Comparison of ENCODE assay signal across 15 cellular contexts in genomic region chr18:45517181-45517741, GRCh38.
DNase-seq lines count a peak whose midpoint lies in the region; ATAC-seq, FAIRE-seq and TF ChIP-seq lines count a peak whose summit lies in the region.
"Had no signal": no experiment of that assay in that cellular context is flagged by ENCODE, and none has a peak within 500 bp of the region (broad histone marks: within the 10 kb centered on the region; RNA-seq: fewer than 3 reads in every experiment).

No MANE protein-coding gene starts in this region.

- POLR2A ChIA-PET in CD4-positive, alpha-beta memory T cell (lab: Charles Lee; ENCODE audit: partially characterized antibody): no interaction called here

- CTCF ChIA-PET in CD4-positive, alpha-beta memory T cell (lab: Charles Lee; ENCODE audit: partially characterized antibody): no interaction called here

- peak; percentile 82 for DNase-seq in ELF-1 (ENCODE audit: low read depth, low spot score)
- peak; percentile 88 for DNase-seq in choroid plexus epithelial cell (ENCODE audit: low read depth)
- DNase-seq in small intestine: peak; percentile 24
- no peak for DNase-seq in CD4-positive, alpha-beta memory T cell
- DNase-seq in HUDEP-2 (lab: John Stamatoyannopoulos, UW; ENCODE audit: unreplicated experiment in 76 of 76): no peak
- no peak for DNase-seq in SHP77 (lab: John Stamatoyannopoulos, UW)
- DNase-seq: activated CD4-positive, alpha-beta T cell treated with anti-CD3 and anti-CD28 coated beads, Interleukin-2, amount 10 ng/mL, durations not matched to agents 7 days and 5 days; foreskin melanocyte; NCI-H1105 treated with DMSO at 0.1 percent for 48 hours had no signal

- TF ChIP-seq CTCF in choroid plexus epithelial cell (conservative IDR thresholded peaks at IDR 0.05; ENCODE audit: low read depth, low read length): no peak

- H3K36me3 Mint-ChIP-seq in CD4-positive, alpha-beta memory T cell: no peaks in the 10 kb centered on the region
- H3K36me3 Mint-ChIP-seq: memory B cell had no signal

- no peak overlapping the region for H3K4me3 Mint-ChIP-seq in CD4-positive, alpha-beta memory T cell
- H3K4me3 Mint-ChIP-seq: activated CD4-positive, alpha-beta T cell treated with anti-CD3 and anti-CD28 coated beads, Interleukin-2, amount 10 ng/mL, durations not matched to agents 7 days and 5 days; activated T-helper 17 cell treated with anti-CD3 and anti-CD28 coated beads, Interleukin-2, amount 50 U/mL, for 72 hours; central memory CD8-positive, alpha-beta T cell; memory B cell had no signal

- H3K4me1 ChIP-seq in small intestine (ENCODE audit: control insufficient read depth in 2 of 2, insufficient read depth in 1 of 2, low read depth in 1 of 2, low read length in 1 of 2): peaks cover 0 to 12% of the 10 kb centered on the region in 2 donors
- H3K4me1 ChIP-seq in CD4-positive, alpha-beta memory T cell (ENCODE audit: insufficient read depth, low read length): no peaks in the 10 kb centered on the region
- H3K4me1 ChIP-seq: BLaER1 treated with 17β-estradiol and CSF1 and Interleukin-3, amounts not matched to agents 10 nM and 100 nM had no signal

- intact Hi-C loops in CD4-positive, alpha-beta memory T cell (cut with micrococcal nuclease): no loop called here

- no peaks in the 10 kb centered on the region for H3K9me3 ChIP-seq in small intestine (ENCODE audit: control insufficient read depth, low read depth)
- H3K9me3 ChIP-seq in CD4-positive, alpha-beta memory T cell (ENCODE audit: control insufficient read depth in 1 of 2, low read length in 2 of 2): no peaks in the 10 kb centered on the region

- H3K4me1 Mint-ChIP-seq in CD4-positive, alpha-beta memory T cell: no peaks in the 10 kb centered on the region
- H3K4me1 Mint-ChIP-seq: activated CD4-positive, alpha-beta T cell treated with anti-CD3 and anti-CD28 coated beads, Interleukin-2, amount 10 ng/mL, durations not matched to agents 7 days and 5 days; activated T-helper 17 cell treated with anti-CD3 and anti-CD28 coated beads, Interleukin-2, amount 50 U/mL, for 72 hours; central memory CD8-positive, alpha-beta T cell; memory B cell had no signal

- H3K27me3 Mint-ChIP-seq in CD4-positive, alpha-beta memory T cell: peaks cover 1 to 2% of the 10 kb centered on the region in 2 donors
- H3K27me3 Mint-ChIP-seq: activated CD4-positive, alpha-beta T cell treated with anti-CD3 and anti-CD28 coated beads, Interleukin-2, amount 10 ng/mL, durations not matched to agents 7 days and 5 days; memory B cell had no signal

- H3K4me3 ChIP-seq in choroid plexus epithelial cell (ENCODE audit: low read depth, low read length) (no peak overlapping the region), small intestine (ENCODE audit: low read depth in 1 of 2, low read length in 2 of 2) (no peak overlapping the region)
- H3K4me3 ChIP-seq in CD4-positive, alpha-beta memory T cell (ENCODE audit: low read length in 2 of 2): no peak overlapping the region
- H3K4me3 ChIP-seq: BLaER1 treated with 17β-estradiol and CSF1 and Interleukin-3, amounts not matched to agents 10 nM and 100 nM had no signal

- H3K27ac ChIP-seq in layer of hippocampus (ENCODE audit: low read depth, low read length) (peak overlapping the region; percentile 9), small intestine (ENCODE audit: low read depth in 1 of 2, low read length in 1 of 2) (no peak overlapping the region)
- H3K27ac ChIP-seq in CD4-positive, alpha-beta memory T cell (ENCODE audit: low read depth, low read length): no peak overlapping the region
- H3K27ac ChIP-seq: BLaER1 treated with 17β-estradiol and CSF1 and Interleukin-3, amounts not matched to agents 10 nM and 100 nM had no signal

- no peaks in the 10 kb centered on the region for H3K36me3 ChIP-seq in small intestine (ENCODE audit: control insufficient read depth in 2 of 2, insufficient read depth in 2 of 2, low read length in 2 of 2)
- no peaks in the 10 kb centered on the region for H3K36me3 ChIP-seq in CD4-positive, alpha-beta memory T cell (ENCODE audit: insufficient read depth, low read length)
- H3K36me3 ChIP-seq: BLaER1 treated with 17β-estradiol and CSF1 and Interleukin-3, amounts not matched to agents 10 nM and 100 nM had no signal

- H3K9me3 Mint-ChIP-seq in CD4-positive, alpha-beta memory T cell: peaks cover 0 to 6% (median 0%) of the 10 kb centered on the region in 8 donors
- H3K9me3 Mint-ChIP-seq: activated T-helper 17 cell treated with anti-CD3 and anti-CD28 coated beads, Interleukin-2, amount 50 U/mL, for 72 hours; central memory CD8-positive, alpha-beta T cell; memory B cell had no signal

- no peak for ATAC-seq in HG03378 (IDR thresholded peaks at IDR 0.05; ENCODE audit: unreplicated experiment)
- ATAC-seq: activated T-helper 17 cell treated with anti-CD3 and anti-CD28 coated beads, Interleukin-2, amount 50 U/mL, for 72 hours had no signal

- no peak overlapping the region for H3K27ac Mint-ChIP-seq in CD4-positive, alpha-beta memory T cell
- H3K27ac Mint-ChIP-seq: activated CD4-positive, alpha-beta T cell treated with anti-CD3 and anti-CD28 coated beads, Interleukin-2, amount 10 ng/mL, durations not matched to agents 7 days and 5 days; activated T-helper 17 cell treated with anti-CD3 and anti-CD28 coated beads, Interleukin-2, amount 50 U/mL, for 72 hours; memory B cell had no signal

- H3K27me3 ChIP-seq in layer of hippocampus (ENCODE audit: control insufficient read depth, insufficient read depth, low read length): no peaks in the 10 kb centered on the region
- H3K27me3 ChIP-seq in small intestine (ENCODE audit: control insufficient read depth in 2 of 2, insufficient read depth in 2 of 2, low read length in 2 of 2): no peaks in the 10 kb centered on the region
- no peaks in the 10 kb centered on the region for H3K27me3 ChIP-seq in CD4-positive, alpha-beta memory T cell (ENCODE audit: insufficient read depth, low read length)
- H3K27me3 ChIP-seq: BLaER1 treated with 17β-estradiol and CSF1 and Interleukin-3, amounts not matched to agents 10 nM and 100 nM had no signal

- FAIRE-seq in small intestine (lab: Jason Lieb, UNC): no peak

- 56 to 73% (median 64%) methylated on average over 11 of the region's 11 CpGs for WGBS in small intestine, 3 donors

Comparison
In these comparisons a context has a peak if more than half of its experiments do, and no peak if none do; other contexts are left out.
1. DNase-seq: peak in ELF-1 (single experiment), choroid plexus epithelial cell (single experiment) and small intestine (single experiment); none in CD4-positive, alpha-beta memory T cell (0 of 5), HUDEP-2 (0 of 76) and SHP77 (0 of 2).